Comparison of ENCODE assay signal across 20 cellular contexts in genomic region chr6:7882505-7883257, GRCh38.
"Had no signal": no experiment of that assay in that cellular context is flagged by ENCODE, and none has a peak within 500 bp of the region (broad histone marks: within the 10 kb centered on the region; RNA-seq: fewer than 3 reads in every experiment).

No MANE protein-coding gene starts in this region.

- DNase-seq: activated CD4-positive, alpha-beta memory T cell treated with anti-CD3 and anti-CD28 coated beads, Interleukin-2, amount 10 ng/mL, durations not matched to agents 7 days and 5 days; activated CD4-positive, alpha-beta T cell treated with anti-CD3 and anti-CD28 coated beads for 36 hours; activated CD8-positive, alpha-beta memory T cell treated with anti-CD3 and anti-CD28 coated beads, Interleukin-2, amount 50 U/mL, for 4 hours; activated gamma-delta T cell; activated T-cell treated with anti-CD3 and anti-CD28 coated beads, Interleukin-2, amount 50 U/mL, for 48 hours; amniotic stem cell; body of pancreas; central memory CD4-positive, alpha-beta T cell; colonic mucosa; hippocampal formation; left ventricle myocardium superior; nephron progenitor cell; stimulated activated CD4-positive, alpha-beta T cell treated with anti-CD3 and anti-CD28 coated beads, Interleukin-1b, Interleukin-23, amount 100 ng/mL, for 48 hours; stomach; testis; upper lobe of left lung; WERI-Rb-1 had no signal

- H3K9me3 ChIP-seq: body of pancreas, colonic mucosa, prostate gland, stomach, testis, upper lobe of left lung had no signal

- H3K9me3 Mint-ChIP-seq: activated CD4-positive, alpha-beta memory T cell treated with anti-CD3 and anti-CD28 coated beads, Interleukin-2, amount 10 ng/mL, durations not matched to agents 7 days and 5 days; nephron progenitor cell; T-helper 1 cell treated with Interleukin-12 subunit alpha and Interleukin-12 subunit beta and Interleukin-4 antibody, amounts not matched to agents 30 μg/mL and 1 μg/mL, for 36 hours had no signal

- H3K27ac ChIP-seq: body of pancreas, colonic mucosa, prostate gland, stomach, testis, upper lobe of left lung, WERI-Rb-1 had no signal

- H3K4me3 Mint-ChIP-seq: activated CD4-positive, alpha-beta memory T cell treated with anti-CD3 and anti-CD28 coated beads, Interleukin-2, amount 10 ng/mL, durations not matched to agents 7 days and 5 days; activated CD4-positive, alpha-beta T cell treated with anti-CD3 and anti-CD28 coated beads for 36 hours; activated naive CD8-positive, alpha-beta T cell; nephron progenitor cell; T-helper 1 cell treated with Interleukin-12 subunit alpha and Interleukin-12 subunit beta and Interleukin-4 antibody, amounts not matched to agents 30 μg/mL and 1 μg/mL, for 36 hours had no signal

- H3K27me3 ChIP-seq: body of pancreas, colonic mucosa, stomach, testis, upper lobe of left lung had no signal

- H3K4me3 ChIP-seq: body of pancreas, colonic mucosa, prostate gland, stomach, testis, upper lobe of left lung had no signal

- H3K4me1 ChIP-seq: body of pancreas, colonic mucosa, prostate gland, stomach, testis, upper lobe of left lung had no signal

- H3K27ac Mint-ChIP-seq: activated CD4-positive, alpha-beta memory T cell treated with anti-CD3 and anti-CD28 coated beads, Interleukin-2, amount 10 ng/mL, durations not matched to agents 7 days and 5 days; activated CD4-positive, alpha-beta T cell treated with anti-CD3 and anti-CD28 coated beads for 36 hours; activated naive CD8-positive, alpha-beta T cell; nephron progenitor cell; T-helper 1 cell treated with Interleukin-12 subunit alpha and Interleukin-12 subunit beta and Interleukin-4 antibody, amounts not matched to agents 30 μg/mL and 1 μg/mL, for 36 hours had no signal

- H3K27me3 Mint-ChIP-seq: activated CD4-positive, alpha-beta memory T cell treated with anti-CD3 and anti-CD28 coated beads, Interleukin-2, amount 10 ng/mL, durations not matched to agents 7 days and 5 days; activated CD4-positive, alpha-beta T cell treated with anti-CD3 and anti-CD28 coated beads for 36 hours; activated naive CD8-positive, alpha-beta T cell had no signal

- H3K4me1 Mint-ChIP-seq: activated CD4-positive, alpha-beta memory T cell treated with anti-CD3 and anti-CD28 coated beads, Interleukin-2, amount 10 ng/mL, durations not matched to agents 7 days and 5 days; activated CD4-positive, alpha-beta T cell treated with anti-CD3 and anti-CD28 coated beads for 36 hours had no signal
